10 cellular contexts compared by ENCODE assay signal in genomic region chr1:43968348-43968948, GRCh38. TPM values are rescaled to one million over a fixed set of nuclear protein-coding genes. Genes with fewer than 3 reads are reported as not detected.
DNase-seq lines count a peak whose midpoint lies in the region; ATAC-seq, FAIRE-seq and TF ChIP-seq lines count a peak whose summit lies in the region.
"Had no signal": no experiment of that assay in that cellular context is flagged by ENCODE, and none has a peak within 500 bp of the region (broad histone marks: within the 10 kb centered on the region; RNA-seq: fewer than 3 reads in every experiment).

No MANE protein-coding gene starts in this region.

- TF ChIP-seq RAD21 in HepG2 (CRISPR knock-in tag; IDR thresholded peaks at IDR 0.05) = no peak

- H3K9me3 ChIP-seq in HepG2 (ENCODE audit: low read length) (no peaks in the 10 kb centered on the region), right lobe of liver (no peaks in the 10 kb centered on the region), BE2C (no peaks in the 10 kb centered on the region)

- no peak overlapping the region for H3K9ac ChIP-seq in HepG2 (ENCODE audit: insufficient read depth, low read depth, low read length)

- no peak for DNase-seq in HepG2 (ENCODE audit: low spot score)
- no peak for DNase-seq in right lobe of liver
- DNase-seq in RPMI8226 = peak; percentile 75
- peak; percentile 54 for DNase-seq in epithelial cell of esophagus (ENCODE audit: low read depth)
- no peak for DNase-seq in BE2C
- no peak for DNase-seq in NCI-H345 (lab: John Stamatoyannopoulos, UW)

- no peak for ATAC-seq in HepG2
- no peak for ATAC-seq in right lobe of liver
- ATAC-seq in GM18520 (IDR thresholded peaks at IDR 0.05; ENCODE audit: unreplicated experiment) = no peak
- ATAC-seq in HG03460 (IDR thresholded peaks at IDR 0.05; ENCODE audit: unreplicated experiment) = no peak
- ATAC-seq: stimulated activated memory B cell treated with anti-CD40 and anti-IgM and Interleukin-4, amounts not matched to agents 10 μg/mL and 1 μg/mL and 100 μg/mL, for 72 hours had no signal

- 95% methylated on average over 6 of the region's 6 CpGs for WGBS in HepG2 (ENCODE audit: low lambda C conversion rate)
- 84% methylated on average over 4 of the region's 6 CpGs for WGBS in right lobe of liver (ENCODE audit: insufficient coverage, low coverage, low lambda C conversion rate, missing lambda C conversion rate)

- TF ChIP-seq POLR2A in HepG2 (IDR thresholded peaks at IDR 0.05; ENCODE audit: insufficient read depth in 1 of 2, low read depth in 2 of 2, low read length in 2 of 2) = no peak
- TF ChIP-seq POLR2A in right lobe of liver (IDR thresholded peaks at IDR 0.05) = no peak

- intact Hi-C loops in HepG2 (cut with micrococcal nuclease; ENCODE audit: unreplicated experiment) = no loop called here
- intact Hi-C loops in right lobe of liver (cut with DNase I) = no loop called here

- H3K4me1 ChIP-seq in HepG2 (ENCODE audit: insufficient read depth, low read length) (peaks cover 14% of the 10 kb centered on the region), right lobe of liver (peaks cover 0 to 8% (median 3%) of the 10 kb centered on the region in 4 donors), BE2C (no peaks in the 10 kb centered on the region)

- H3K36me3 ChIP-seq in HepG2 (replicated peaks in 1 of 2; ENCODE audit: control insufficient read depth in 1 of 2, insufficient read depth in 2 of 2, low read length in 2 of 2) = peaks cover 3 to 4% of the 10 kb centered on the region in 2 experiments; a peak in 2 of 5 replicates
- H3K36me3 ChIP-seq in right lobe of liver = no peaks in the 10 kb centered on the region
- peaks cover 4% of the 10 kb centered on the region for H3K36me3 ChIP-seq in BE2C

- in situ Hi-C loops in HepG2 (cut with HindIII; ENCODE audit: extremely low pct_ligation_motif_present, low pct_unique_long_range_greater_than_20kb) = no loop called here

- POLR2A ChIA-PET in HepG2 (lab: Yijun Ruan, JAX) = interaction anchor here (0.6 to 1.5 kb wide), 2 partner anchors 10 to 21 kb away, joined by 3 read pairs; partner anchors contain the start of gene IPO13

- H3K4me2 ChIP-seq in HepG2 (ENCODE audit: low read depth, low read length) = no peak overlapping the region

- no peaks in the 10 kb centered on the region for H4K20me1 ChIP-seq in HepG2 (ENCODE audit: insufficient read depth, low read length)

- CTCF ChIA-PET in HepG2 (lab: Yijun Ruan, JAX; ENCODE audit: low intra/inter-chr PET ratio, low total read pairs) = no interaction called here

- H3K27me3 ChIP-seq in HepG2 (ENCODE audit: control insufficient read depth in 1 of 2, insufficient read depth in 2 of 2, low read length in 2 of 2) (no peaks in the 10 kb centered on the region), right lobe of liver (no peaks in the 10 kb centered on the region), BE2C (no peaks in the 10 kb centered on the region)

- peaks cover 11% of the 10 kb centered on the region for H3K79me2 ChIP-seq in HepG2 (ENCODE audit: insufficient read depth, low read length)

- H3K27ac ChIP-seq in HepG2 (ENCODE audit: extremely low read length, insufficient read depth, low read length) (no peak overlapping the region), right lobe of liver (no peak overlapping the region)

- no peak for TF ChIP-seq EP300 in HepG2 (IDR thresholded peaks at IDR 0.05; ENCODE audit: low read depth in 2 of 2, low read length in 2 of 2)
- no peak for TF ChIP-seq EP300 in HepG2 (CRISPR knock-in tag; IDR thresholded peaks at IDR 0.05; ENCODE audit: borderline replicate concordance)

- no peak for FAIRE-seq in HepG2 (lab: Jason Lieb, UNC)
- FAIRE-seq: GM12892 had no signal

- H3K4me3 ChIP-seq in HepG2 (replicated peaks in 1 of 3; ENCODE audit: insufficient read depth in 1 of 3, low read depth in 2 of 3, low read length in 3 of 3) = no peak overlapping the region
- no peak overlapping the region for H3K4me3 ChIP-seq in right lobe of liver
- no peak overlapping the region for H3K4me3 ChIP-seq in epithelial cell of esophagus (ENCODE audit: low read length)
- no peak overlapping the region for H3K4me3 ChIP-seq in BE2C (ENCODE audit: low read depth, low read length)

- no peak overlapping the region for H2AFZ ChIP-seq in HepG2 (ENCODE audit: low read length)

- TF ChIP-seq CTCF in HepG2 (CRISPR knock-in tag; IDR thresholded peaks at IDR 0.05) (no peak), right lobe of liver (IDR thresholded peaks at IDR 0.05) (no peak), epithelial cell of esophagus (IDR thresholded peaks at IDR 0.05; ENCODE audit: insufficient read depth, low read depth, low read length, missing control alignments) (no peak), BE2C (IDR thresholded peaks at IDR 0.05; ENCODE audit: low read depth, low read length) (no peak)

- BruUV-seq in HepG2 (replicated peaks; lab: Mats Ljungman, UMichigan) = no TSS peak

RNA-seq across cellular contexts. Expression of gene DPH2, which starts 1.4 kb away (rescaled TPM):
- 38.3 and 40.5 TPM in 2 replicates for total RNA-seq in HepG2 (2016; rRNA removed; fragmentation: Illumina TruSeq; extraction: Trizol)
- total RNA-seq in HepG2 (2016; cell fraction: cytosol; rRNA removed; fragmentation: Illumina TruSeq; extraction: Trizol; ENCODE audit: low read depth) = 15.2 TPM in 2 replicates
- 33.0 and 37.1 TPM in 2 replicates for total RNA-seq in HepG2 (2016; cell fraction: insoluble cytoplasmic fraction; rRNA removed; fragmentation: Illumina TruSeq; extraction: Trizol)
- 43.0 and 46.2 TPM in 2 replicates for total RNA-seq in HepG2 (2016; cell fraction: membrane; rRNA removed; fragmentation: Illumina TruSeq; extraction: Trizol)
- 21.9 and 28.3 TPM in 2 replicates for total RNA-seq in HepG2 (2016; cell fraction: nucleus; rRNA removed; fragmentation: Illumina TruSeq; extraction: Trizol)
- 32.2 and 39.3 TPM in 2 replicates for polyA plus RNA-seq in HepG2 (2011; rRNA removed)
- polyA plus RNA-seq in HepG2 (2011; cell fraction: cytosol; rRNA removed) = 29.8 and 30.1 TPM in 2 replicates
- 143 and 148 TPM in 2 replicates for polyA plus RNA-seq in HepG2 (2011; cell fraction: nucleus; rRNA removed)
- 16.3 and 20.7 TPM in 2 replicates for polyA plus RNA-seq in HepG2 (2012)
- 16.6 and 18.7 TPM in 2 replicates for polyA plus RNA-seq in HepG2 (2016; cell fraction: cytosol; fragmentation: Illumina TruSeq; extraction: Trizol; ENCODE audit: low read depth)
- 33.1 and 38.5 TPM in 2 replicates for polyA plus RNA-seq in HepG2 (2016; cell fraction: insoluble cytoplasmic fraction; fragmentation: Illumina TruSeq; extraction: Trizol; ENCODE audit: low read depth)
- 41.7 and 43.1 TPM in 2 replicates for polyA plus RNA-seq in HepG2 (2016; cell fraction: membrane; fragmentation: Illumina TruSeq; extraction: Trizol; ENCODE audit: low read depth)
- 50.3 and 52.5 TPM in 2 replicates for polyA plus RNA-seq in HepG2 (2016; cell fraction: nucleus; fragmentation: Illumina TruSeq; extraction: Trizol; ENCODE audit: insufficient read depth, low read depth)
- 71.2 and 144 TPM in 2 replicates for polyA minus RNA-seq in HepG2 (2011; rRNA and poly(A)+ RNA removed; ENCODE audit: low replicate concordance)
- 10.3 and 13.5 TPM in 2 replicates for polyA minus RNA-seq in HepG2 (2011; cell fraction: cytosol; rRNA and poly(A)+ RNA removed)
- polyA minus RNA-seq in HepG2 (2011; cell fraction: nucleus; rRNA and poly(A)+ RNA removed) = 36.7 and 43.0 TPM in 2 replicates
- 10 to 100 TPM in 5 of 6 experiments, 1 to 10 TPM in 1; 8.9 to 27.5 (median 12.0) TPM for total RNA-seq in right lobe of liver
- 116 TPM for polyA plus RNA-seq in BE2C (2012; ENCODE audit: insufficient read depth, insufficient read length, low read depth)

RNA-seq across cellular contexts. Expression of gene ATP6V0B, which starts 6.3 kb away (rescaled TPM):
- total RNA-seq in HepG2 (2016; rRNA removed; fragmentation: Illumina TruSeq; extraction: Trizol) (76.4 and 161 TPM in 2 replicates), right lobe of liver (100 to 1,000 TPM in 2 of 6 experiments, 10 to 100 TPM in 4; 64.4 to 142 (median 76.9) TPM)
- total RNA-seq in HepG2 (2016; cell fraction: cytosol; rRNA removed; fragmentation: Illumina TruSeq; extraction: Trizol; ENCODE audit: low read depth) = 117 and 155 TPM in 2 replicates
- total RNA-seq in HepG2 (2016; cell fraction: insoluble cytoplasmic fraction; rRNA removed; fragmentation: Illumina TruSeq; extraction: Trizol) = 83.5 and 169 TPM in 2 replicates
- total RNA-seq in HepG2 (2016; cell fraction: membrane; rRNA removed; fragmentation: Illumina TruSeq; extraction: Trizol) = 125 and 145 TPM in 2 replicates
- 134 and 145 TPM in 2 replicates for total RNA-seq in HepG2 (2016; cell fraction: nucleus; rRNA removed; fragmentation: Illumina TruSeq; extraction: Trizol)
- polyA plus RNA-seq in HepG2 (2011; rRNA removed) = 157 and 169 TPM in 2 replicates
- 171 and 212 TPM in 2 replicates for polyA plus RNA-seq in HepG2 (2011; cell fraction: cytosol; rRNA removed)
- polyA plus RNA-seq in HepG2 (2011; cell fraction: nucleus; rRNA removed) = 191 and 208 TPM in 2 replicates
- polyA plus RNA-seq in HepG2 (2012) = 45.1 and 96.9 TPM in 2 replicates
- 104 and 146 TPM in 2 replicates for polyA plus RNA-seq in HepG2 (2016; cell fraction: cytosol; fragmentation: Illumina TruSeq; extraction: Trizol; ENCODE audit: low read depth)
- polyA plus RNA-seq in HepG2 (2016; cell fraction: insoluble cytoplasmic fraction; fragmentation: Illumina TruSeq; extraction: Trizol; ENCODE audit: low read depth) = 64.0 and 66.5 TPM in 2 replicates
- polyA plus RNA-seq in HepG2 (2016; cell fraction: membrane; fragmentation: Illumina TruSeq; extraction: Trizol; ENCODE audit: low read depth) = 95.1 and 113 TPM in 2 replicates
- 218 and 233 TPM in 2 replicates for polyA plus RNA-seq in HepG2 (2016; cell fraction: nucleus; fragmentation: Illumina TruSeq; extraction: Trizol; ENCODE audit: insufficient read depth, low read depth)
- polyA minus RNA-seq in HepG2 (2011; rRNA and poly(A)+ RNA removed; ENCODE audit: low replicate concordance) = 161 and 288 TPM in 2 replicates
- 33.1 and 37.3 TPM in 2 replicates for polyA minus RNA-seq in HepG2 (2011; cell fraction: cytosol; rRNA and poly(A)+ RNA removed)
- 51.0 and 60.8 TPM in 2 replicates for polyA minus RNA-seq in HepG2 (2011; cell fraction: nucleus; rRNA and poly(A)+ RNA removed)
- polyA plus RNA-seq in BE2C (2012; ENCODE audit: insufficient read depth, insufficient read length, low read depth) = 402 TPM

RNA-seq across cellular contexts. Expression of gene B4GALT2, which starts 10.6 kb away (rescaled TPM):
- total RNA-seq in HepG2 (2016; rRNA removed; fragmentation: Illumina TruSeq; extraction: Trizol) (56.5 and 78.0 TPM in 2 replicates), right lobe of liver (10 to 100 TPM; 13.4 to 49.5 (median 18.5) TPM)
- 81.0 and 86.5 TPM in 2 replicates for total RNA-seq in HepG2 (2016; cell fraction: cytosol; rRNA removed; fragmentation: Illumina TruSeq; extraction: Trizol; ENCODE audit: low read depth)
- total RNA-seq in HepG2 (2016; cell fraction: insoluble cytoplasmic fraction; rRNA removed; fragmentation: Illumina TruSeq; extraction: Trizol) = 57.1 and 86.7 TPM in 2 replicates
- 144 and 151 TPM in 2 replicates for total RNA-seq in HepG2 (2016; cell fraction: membrane; rRNA removed; fragmentation: Illumina TruSeq; extraction: Trizol)
- total RNA-seq in HepG2 (2016; cell fraction: nucleus; rRNA removed; fragmentation: Illumina TruSeq; extraction: Trizol) = 42.0 and 49.7 TPM in 2 replicates
- polyA plus RNA-seq in HepG2 (2011; rRNA removed) = 41.9 and 57.0 TPM in 2 replicates
- 39.2 and 66.4 TPM in 2 replicates for polyA plus RNA-seq in HepG2 (2011; cell fraction: cytosol; rRNA removed)
- polyA plus RNA-seq in HepG2 (2011; cell fraction: nucleus; rRNA removed) = 53.0 and 54.3 TPM in 2 replicates
- 40.1 and 41.5 TPM in 2 replicates for polyA plus RNA-seq in HepG2 (2012)
- 96.5 and 101 TPM in 2 replicates for polyA plus RNA-seq in HepG2 (2016; cell fraction: cytosol; fragmentation: Illumina TruSeq; extraction: Trizol; ENCODE audit: low read depth)
- polyA plus RNA-seq in HepG2 (2016; cell fraction: insoluble cytoplasmic fraction; fragmentation: Illumina TruSeq; extraction: Trizol; ENCODE audit: low read depth) = 67.6 and 73.0 TPM in 2 replicates
- polyA plus RNA-seq in HepG2 (2016; cell fraction: membrane; fragmentation: Illumina TruSeq; extraction: Trizol; ENCODE audit: low read depth) = 132 and 145 TPM in 2 replicates
- 86.0 and 90.4 TPM in 2 replicates for polyA plus RNA-seq in HepG2 (2016; cell fraction: nucleus; fragmentation: Illumina TruSeq; extraction: Trizol; ENCODE audit: insufficient read depth, low read depth)
- 52.0 and 94.8 TPM in 2 replicates for polyA minus RNA-seq in HepG2 (2011; rRNA and poly(A)+ RNA removed; ENCODE audit: low replicate concordance)
- 24.3 and 27.3 TPM in 2 replicates for polyA minus RNA-seq in HepG2 (2011; cell fraction: cytosol; rRNA and poly(A)+ RNA removed)
- 13.7 and 15.8 TPM in 2 replicates for polyA minus RNA-seq in HepG2 (2011; cell fraction: nucleus; rRNA and poly(A)+ RNA removed)
- polyA plus RNA-seq in BE2C (2012; ENCODE audit: insufficient read depth, insufficient read length, low read depth) = 49.7 TPM

RNA-seq across cellular contexts. Expression of gene IPO13, which starts 21.7 kb away (rescaled TPM):
- total RNA-seq in HepG2 (2016; rRNA removed; fragmentation: Illumina TruSeq; extraction: Trizol) (14.3 and 15.6 TPM in 2 replicates), right lobe of liver (10 to 100 TPM; 12.4 to 18.9 (median 14.8) TPM)
- 2.4 and 3.1 TPM in 2 replicates for total RNA-seq in HepG2 (2016; cell fraction: cytosol; rRNA removed; fragmentation: Illumina TruSeq; extraction: Trizol; ENCODE audit: low read depth)
- 13.4 and 14.4 TPM in 2 replicates for total RNA-seq in HepG2 (2016; cell fraction: insoluble cytoplasmic fraction; rRNA removed; fragmentation: Illumina TruSeq; extraction: Trizol)
- total RNA-seq in HepG2 (2016; cell fraction: membrane; rRNA removed; fragmentation: Illumina TruSeq; extraction: Trizol) = 5.8 and 6.8 TPM in 2 replicates
- 15.1 and 20.1 TPM in 2 replicates for total RNA-seq in HepG2 (2016; cell fraction: nucleus; rRNA removed; fragmentation: Illumina TruSeq; extraction: Trizol)
- polyA plus RNA-seq in HepG2 (2011; rRNA removed) = 12.9 and 15.0 TPM in 2 replicates
- 11.2 and 12.8 TPM in 2 replicates for polyA plus RNA-seq in HepG2 (2011; cell fraction: cytosol; rRNA removed)
- 43.8 and 47.3 TPM in 2 replicates for polyA plus RNA-seq in HepG2 (2011; cell fraction: nucleus; rRNA removed)
- 9.7 and 11.8 TPM in 2 replicates for polyA plus RNA-seq in HepG2 (2012)
- polyA plus RNA-seq in HepG2 (2016; cell fraction: cytosol; fragmentation: Illumina TruSeq; extraction: Trizol; ENCODE audit: low read depth) = 2.2 and 2.4 TPM in 2 replicates
- 14.5 and 14.6 TPM in 2 replicates for polyA plus RNA-seq in HepG2 (2016; cell fraction: insoluble cytoplasmic fraction; fragmentation: Illumina TruSeq; extraction: Trizol; ENCODE audit: low read depth)
- polyA plus RNA-seq in HepG2 (2016; cell fraction: membrane; fragmentation: Illumina TruSeq; extraction: Trizol; ENCODE audit: low read depth) = 3.4 and 5.4 TPM in 2 replicates
- 47.0 and 47.3 TPM in 2 replicates for polyA plus RNA-seq in HepG2 (2016; cell fraction: nucleus; fragmentation: Illumina TruSeq; extraction: Trizol; ENCODE audit: insufficient read depth, low read depth)
- 37.2 and 43.4 TPM in 2 replicates for polyA minus RNA-seq in HepG2 (2011; rRNA and poly(A)+ RNA removed; ENCODE audit: low replicate concordance)
- polyA minus RNA-seq in HepG2 (2011; cell fraction: cytosol; rRNA and poly(A)+ RNA removed) = 8.7 and 12.3 TPM in 2 replicates
- 9.8 and 11.1 TPM in 2 replicates for polyA minus RNA-seq in HepG2 (2011; cell fraction: nucleus; rRNA and poly(A)+ RNA removed)
- 17.4 TPM for polyA plus RNA-seq in BE2C (2012; ENCODE audit: insufficient read depth, insufficient read length, low read depth)

RNA-seq across cellular contexts. Expression of gene CCDC24, which starts 23.0 kb away (rescaled TPM):
- 2.2 and 2.9 TPM in 2 replicates for total RNA-seq in HepG2 (2016; rRNA removed; fragmentation: Illumina TruSeq; extraction: Trizol)
- total RNA-seq in HepG2 (2016; cell fraction: cytosol; rRNA removed; fragmentation: Illumina TruSeq; extraction: Trizol; ENCODE audit: low read depth) = 0.79 and 2.4 TPM in 2 replicates
- total RNA-seq in HepG2 (2016; cell fraction: insoluble cytoplasmic fraction; rRNA removed; fragmentation: Illumina TruSeq; extraction: Trizol) = 0.95 and 2.5 TPM in 2 replicates
- total RNA-seq in HepG2 (2016; cell fraction: membrane; rRNA removed; fragmentation: Illumina TruSeq; extraction: Trizol) = 1.8 and 2.6 TPM in 2 replicates
- total RNA-seq in HepG2 (2016; cell fraction: nucleus; rRNA removed; fragmentation: Illumina TruSeq; extraction: Trizol) = 2.8 and 3.1 TPM in 2 replicates
- polyA plus RNA-seq in HepG2 (2011; rRNA removed) = 1.4 and 1.8 TPM in 2 replicates
- 0.59 and 0.82 TPM in 2 replicates for polyA plus RNA-seq in HepG2 (2011; cell fraction: cytosol; rRNA removed)
- polyA plus RNA-seq in HepG2 (2011; cell fraction: nucleus; rRNA removed) = 8.4 and 10.6 TPM in 2 replicates
- 2.3 and 3.3 TPM in 2 replicates for polyA plus RNA-seq in HepG2 (2012)
- 1.3 and 1.8 TPM in 2 replicates for polyA plus RNA-seq in HepG2 (2016; cell fraction: cytosol; fragmentation: Illumina TruSeq; extraction: Trizol; ENCODE audit: low read depth)
- 2.1 and 2.4 TPM in 2 replicates for polyA plus RNA-seq in HepG2 (2016; cell fraction: insoluble cytoplasmic fraction; fragmentation: Illumina TruSeq; extraction: Trizol; ENCODE audit: low read depth)
- polyA plus RNA-seq in HepG2 (2016; cell fraction: membrane; fragmentation: Illumina TruSeq; extraction: Trizol; ENCODE audit: low read depth) = 1.7 and 2.2 TPM in 2 replicates
- polyA plus RNA-seq in HepG2 (2016; cell fraction: nucleus; fragmentation: Illumina TruSeq; extraction: Trizol; ENCODE audit: insufficient read depth, low read depth) = 4.7 and 6.9 TPM in 2 replicates
- 1.1 and 1.6 TPM in 2 replicates for polyA minus RNA-seq in HepG2 (2011; rRNA and poly(A)+ RNA removed; ENCODE audit: low replicate concordance)
- polyA minus RNA-seq in HepG2 (2011; cell fraction: cytosol; rRNA and poly(A)+ RNA removed) = not detected in 2 replicates
- polyA minus RNA-seq in HepG2 (2011; cell fraction: nucleus; rRNA and poly(A)+ RNA removed) = 1.2 and 1.9 TPM in 2 replicates
- total RNA-seq in right lobe of liver = 1 to 10 TPM; 2.2 to 8.4 (median 3.5) TPM
- polyA plus RNA-seq in BE2C (2012; ENCODE audit: insufficient read depth, insufficient read length, low read depth) = 2.0 TPM

Comparison
In these comparisons a context has a peak if more than half of its experiments do, and no peak if none do; other contexts are left out.
1. DNase-seq: peak in RPMI8226 (single experiment) and epithelial cell of esophagus (single experiment); none in HepG2 (single experiment), right lobe of liver (0 of 3), BE2C (single experiment) and NCI-H345 (single experiment).